In the genomic region with DNA sequence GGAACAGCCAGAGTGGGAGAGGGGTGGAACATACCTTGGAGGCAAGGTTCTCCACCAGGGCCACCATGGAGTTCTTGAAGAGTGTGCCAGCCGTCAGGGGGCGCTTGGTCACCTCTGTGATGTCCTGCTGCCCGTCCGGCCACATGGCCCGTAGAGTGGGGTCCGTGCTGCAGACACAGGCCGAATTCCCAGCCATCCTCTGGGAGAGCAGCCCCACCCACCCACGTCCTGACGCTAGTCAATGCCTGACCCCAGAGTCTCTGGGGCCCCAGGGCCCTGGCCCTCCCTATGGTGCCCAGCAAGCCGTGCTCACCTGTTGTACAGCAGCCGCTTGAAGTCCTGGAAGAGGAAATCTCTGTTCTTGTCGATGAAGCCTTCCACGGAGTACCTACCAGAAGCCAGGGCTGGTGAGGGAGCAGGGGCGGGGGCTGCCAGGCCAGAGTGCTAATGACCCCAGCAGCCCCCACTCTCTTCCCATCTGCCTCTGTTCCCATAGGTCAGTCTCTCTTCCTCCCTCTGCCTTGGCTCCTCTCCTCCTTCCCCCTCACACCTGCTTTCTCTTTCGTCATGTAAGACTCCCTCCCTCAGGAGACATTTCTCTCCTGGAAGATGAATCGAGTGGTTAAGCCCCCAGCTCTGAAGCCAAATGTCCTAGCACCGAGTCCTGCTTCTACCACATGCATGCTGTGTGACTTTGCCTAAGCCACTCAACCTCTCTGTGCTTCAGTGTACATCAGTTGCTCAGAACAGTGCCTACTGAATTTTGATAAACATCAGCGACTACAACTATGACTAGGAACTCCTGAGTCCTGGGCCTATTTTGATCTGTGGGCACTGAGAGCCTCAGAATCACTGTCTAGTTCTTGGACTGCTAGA, we compare ENCODE assay signal across 8 cellular contexts. TPM values are rescaled to one million over a fixed set of nuclear protein-coding genes. Genes with fewer than 3 reads are reported as not detected.
DNase-seq lines count a peak whose midpoint lies in the region; ATAC-seq and TF ChIP-seq lines count a peak whose summit lies in the region.

No MANE protein-coding gene starts in this region.

- DNase-seq in NCI-H82 (lab: John Stamatoyannopoulos, UW) (peak; percentile 17), NCI-H82 treated with DMSO at 0.1 percent for 48 hours (lab: John Stamatoyannopoulos, UW; ENCODE audit: unreplicated experiment) (no peak), fibroblast of pulmonary artery (ENCODE audit: low read depth) (peak; percentile 46), sigmoid colon (peak; percentile 63), NCI-H1105 (lab: John Stamatoyannopoulos, UW) (no peak), NCI-H1417 (lab: John Stamatoyannopoulos, UW) (no peak)

- peaks cover 0 to 6% (median 4%) of the 10 kb centered on the region in 4 donors for H3K4me1 ChIP-seq in sigmoid colon

- TF ChIP-seq CTCF in fibroblast of pulmonary artery (IDR thresholded peaks at IDR 0.05; ENCODE audit: low read length, missing control alignments) (peak; percentile 30), sigmoid colon (IDR thresholded peaks at IDR 0.05) (no peak)

- TF ChIP-seq EP300 in sigmoid colon (IDR thresholded peaks at IDR 0.05), result no peak

- ATAC-seq in GM18498 (IDR thresholded peaks at IDR 0.05; ENCODE audit: unreplicated experiment), result no peak

- 90 to 92% methylated on average over 18 of the region's 18 CpGs for WGBS in sigmoid colon, 2 donors

- intact Hi-C loops in sigmoid colon (cut with DNase I), result loop anchor here (2.0 kb wide), 1 partner anchor 169 kb away; no protein-coding TSS in a partner anchor

- no peak overlapping the region for H3K4me3 ChIP-seq in fibroblast of pulmonary artery (replicated peaks; ENCODE audit: low read depth, low read length)
- no peak overlapping the region for H3K4me3 ChIP-seq in sigmoid colon

- TF ChIP-seq POLR2A in sigmoid colon (IDR thresholded peaks at IDR 0.05), result no peak

- no peak overlapping the region for H3K27ac ChIP-seq in sigmoid colon

- no peaks in the 10 kb centered on the region for H3K9me3 ChIP-seq in sigmoid colon

- no peaks in the 10 kb centered on the region for H3K36me3 ChIP-seq in sigmoid colon

- peaks cover 0 to 6% (median 0%) of the 10 kb centered on the region in 3 donors for H3K27me3 ChIP-seq in sigmoid colon

TF ChIP-seq in PFSK-1, 5 proteins besides CTCF, POLR2A, EP300 and RAD21:
- TF ChIP-seq POLR2AphosphoS5 (IDR thresholded peaks at IDR 0.05; ENCODE audit: low read depth, low read length), result no peak
- TF ChIP-seq FOXP2 (optimal IDR thresholded peaks at IDR 0.05; ENCODE audit: borderline replicate concordance, extremely low read depth, extremely low read length, insufficient read depth), result peak; percentile 20
- no peak for TF ChIP-seq TAF1 (IDR thresholded peaks at IDR 0.05; ENCODE audit: borderline replicate concordance, insufficient read depth, low read length)

RNA-seq across cellular contexts. Expression of a gene that starts 11.0 kb away (rescaled TPM):
- 0.06 TPM for polyA plus RNA-seq in PFSK-1 (2012; ENCODE audit: insufficient read length, low read depth)
- 1 to 10 TPM; 1.1 to 3.4 (median 1.1) TPM for total RNA-seq in sigmoid colon
- polyA plus RNA-seq in sigmoid colon, result 10 to 100 TPM in 1 of 3 donors, 1 to 10 TPM in 2; 2.4 to 19.5 (median 2.8) TPM

RNA-seq across cellular contexts. Expression of a gene that starts 32.2 kb away (rescaled TPM):
- polyA plus RNA-seq in PFSK-1 (2012; ENCODE audit: insufficient read length, low read depth), result 71.6 TPM
- 10 to 100 TPM; 28.1 to 40.7 (median 36.3) TPM for total RNA-seq in sigmoid colon
- polyA plus RNA-seq in sigmoid colon, result 10 to 100 TPM; 29.1 to 54.2 (median 29.4) TPM

Comparison
In these comparisons a context has a peak if more than half of its experiments do, and no peak if none do; other contexts are left out.
1. DNase-seq: peak in NCI-H82 (single experiment), fibroblast of pulmonary artery (single experiment) and sigmoid colon (single experiment); none in NCI-H82 treated with DMSO at 0.1 percent for 48 hours (single experiment), NCI-H1105 (single experiment) and NCI-H1417 (0 of 3).